10 cellular contexts compared by ENCODE assay signal in genomic region chr6:116410945-116411623, GRCh38. TPM values are rescaled to one million over a fixed set of nuclear protein-coding genes. Genes with fewer than 3 reads are reported as not detected.
A peak's percentile ranks its signal among the peaks of the same experiment; 100 is the strongest.
DNase-seq lines count a peak whose midpoint lies in the region; TF ChIP-seq lines count a peak whose summit lies in the region.
"Had no signal": no experiment of that assay in that cellular context is flagged by ENCODE, and none has a peak within 500 bp of the region (broad histone marks: within the 10 kb centered on the region; RNA-seq: fewer than 3 reads in every experiment).

No MANE protein-coding gene starts in this region.

- no peaks in the 10 kb centered on the region for H4K20me1 ChIP-seq in hepatocyte (ENCODE audit: insufficient read depth, poor library complexity, severe bottlenecking)

- no peak overlapping the region for H3K4me2 ChIP-seq in hepatocyte

- no peaks in the 10 kb centered on the region for H3K9me2 ChIP-seq in hepatocyte (replicated peaks; ENCODE audit: insufficient read depth)

- H3K79me2 ChIP-seq in hepatocyte: peaks cover 60% of the 10 kb centered on the region

- H3K4me3 ChIP-seq in hepatocyte: no peak overlapping the region
- H3K4me3 ChIP-seq: SJSA1 had no signal

- H3K27ac ChIP-seq in hepatocyte: no peak overlapping the region
- H3K27ac ChIP-seq: SJSA1 had no signal

- no peak for TF ChIP-seq CTCF in hepatocyte (IDR thresholded peaks at IDR 0.05; ENCODE audit: poor library complexity)

- peaks cover 16% of the 10 kb centered on the region for H3K4me1 ChIP-seq in hepatocyte (ENCODE audit: insufficient read depth)

- H2AFZ ChIP-seq in hepatocyte: no peak overlapping the region

- DNase-seq in HK-2 (ENCODE audit: unreplicated experiment) (peak; percentile 28), amniotic epithelial cell (ENCODE audit: low read depth) (peak; percentile 78), hepatocyte (ENCODE audit: low spot score) (peak; percentile 22), superior temporal gyrus (ENCODE audit: extremely low spot score) (peak; percentile 43), NCI-H146 treated with DMSO at 0.1 percent for 48 hours (lab: John Stamatoyannopoulos, UW; ENCODE audit: unreplicated experiment) (no peak), NCI-H446 (lab: John Stamatoyannopoulos, UW) (no peak)
- DNase-seq in effector CD8-positive, alpha-beta T cell (lab: John Stamatoyannopoulos, UW): no peak
- DNase-seq: activated T-cell treated with anti-CD3 and anti-CD28 coated beads, Interleukin-2, amount 50 U/mL, for 24 hours; naive thymus-derived CD8-positive, alpha-beta T cell had no signal

- H3K36me3 ChIP-seq in hepatocyte (replicated peaks; ENCODE audit: insufficient read depth, low read depth): no peaks in the 10 kb centered on the region
- H3K36me3 ChIP-seq: SJSA1 had no signal

- H3K27me3 ChIP-seq in hepatocyte: no peaks in the 10 kb centered on the region
- H3K27me3 ChIP-seq: SJSA1 had no signal

- 46% methylated on average over 5 of the region's 5 CpGs for WGBS in hepatocyte (ENCODE audit: low lambda C conversion rate, missing lambda C conversion rate)

- no peaks in the 10 kb centered on the region for H3K9me3 ChIP-seq in hepatocyte (ENCODE audit: low read depth)
- H3K9me3 ChIP-seq: SJSA1 had no signal

RNA-seq across cellular contexts. Expression of gene DSE, which starts 40.3 kb away (rescaled TPM):
- total RNA-seq in hepatocyte: 36.9 and 45.0 TPM in 2 replicates
- polyA plus RNA-seq in hepatocyte: 19.9 and 22.4 TPM in 2 replicates

RNA-seq across cellular contexts. Expression of gene CALHM6, which starts 50.1 kb away (rescaled TPM):
- total RNA-seq in hepatocyte: 0.83 TPM in 1 of 2 replicates, not detected in the other
- polyA plus RNA-seq in hepatocyte: 0.43 and 0.50 TPM in 2 replicates
- total RNA-seq: SJSA1 had no signal

Comparison
In these comparisons a context has a peak if more than half of its experiments do, and no peak if none do; other contexts are left out.
1. DNase-seq: peak in HK-2 (single experiment), amniotic epithelial cell (single experiment), hepatocyte (single experiment) and superior temporal gyrus (single experiment); none in NCI-H146 treated with DMSO at 0.1 percent for 48 hours (single experiment), effector CD8-positive, alpha-beta T cell (single experiment) and NCI-H446 (0 of 2).